ENCODE assay signal across 8 cellular contexts in the genomic region with DNA sequence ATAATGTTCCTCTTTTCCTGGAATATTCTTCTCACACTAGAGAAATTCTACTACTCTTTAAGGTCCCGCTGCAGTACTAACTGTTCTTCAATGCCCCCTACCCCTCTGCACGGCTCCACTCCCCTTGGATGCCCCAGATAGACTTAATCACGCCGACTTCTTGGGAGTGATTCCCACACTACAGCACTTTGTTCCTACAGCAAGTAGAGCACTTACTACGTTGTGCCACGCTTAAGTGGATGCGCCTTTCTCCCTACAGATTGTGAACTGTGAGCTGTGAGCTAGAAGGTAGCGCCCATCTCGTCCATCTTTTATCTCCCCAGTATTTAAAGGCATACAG. TPM values are rescaled to one million over a fixed set of nuclear protein-coding genes. Genes with fewer than 3 reads are reported as not detected.
DNase-seq lines count a peak whose midpoint lies in the region; ATAC-seq, FAIRE-seq and TF ChIP-seq lines count a peak whose summit lies in the region.

No MANE protein-coding gene starts in this region.

- H3K4me1 Mint-ChIP-seq in activated T-helper 1 cell treated with anti-CD3 and anti-CD28 coated beads, Interleukin-12 subunit alpha, Interleukin-12 subunit beta, Interleukin-2, Interleukin-4 antibody, amounts not matched to agents 30 ng/mL and 10 ng/mL and 1 ng/mL, durations not matched to agents 14 hours and 24 hours and 36 hours (ENCODE audit: low read depth): peaks cover 27% of the 10 kb centered on the region

- H3K9me2 ChIP-seq in SK-N-SH: no peaks in the 10 kb centered on the region

- peak overlapping the region; percentile 93 for H3K27ac Mint-ChIP-seq in activated T-helper 1 cell treated with anti-CD3 and anti-CD28 coated beads, Interleukin-12 subunit alpha, Interleukin-12 subunit beta, Interleukin-2, Interleukin-4 antibody, amounts not matched to agents 30 ng/mL and 10 ng/mL and 1 ng/mL, durations not matched to agents 14 hours and 24 hours and 36 hours

- H3K9me3 ChIP-seq in SK-N-SH (peaks cover 24% of the 10 kb centered on the region; the same call in 1 of the 2 replicates), kidney (ENCODE audit: control insufficient read depth in 1 of 2, low read length in 2 of 2) (peaks cover 9 to 18% of the 10 kb centered on the region in 2 donors), subcutaneous abdominal adipose tissue (ENCODE audit: control insufficient read depth in 5 of 5, low read length in 5 of 5) (peaks cover 6 to 23% (median 18%) of the 10 kb centered on the region in 5 donors)

- H3K27me3 ChIP-seq in SK-N-SH (ENCODE audit: insufficient read depth): no peaks in the 10 kb centered on the region
- peaks cover 0 to 7% (median 0%) of the 10 kb centered on the region in 5 donors for H3K27me3 ChIP-seq in subcutaneous abdominal adipose tissue (ENCODE audit: control insufficient read depth in 5 of 5, insufficient read depth in 4 of 5, low read length in 5 of 5)

- no peaks in the 10 kb centered on the region for H4K20me1 ChIP-seq in SK-N-SH (ENCODE audit: insufficient read depth)

- CTCF ChIA-PET in SK-N-SH (lab: Yijun Ruan, JAX): interaction anchor here (1.7 to 5.9 kb wide), 2 partner anchors 11 to 37 kb away, joined by 6 to 61 read pairs; no protein-coding TSS in a partner anchor

- peak overlapping the region; percentile 69 to 89; a peak in 3 of 4 replicates for H3K27ac ChIP-seq in SK-N-SH (ENCODE audit: low read depth in 2 of 2, low read length in 1 of 2)
- H3K27ac ChIP-seq in kidney (ENCODE audit: low read depth in 2 of 2, low read length in 2 of 2): peak overlapping the region; percentile 86 to 100
- peak overlapping the region; percentile 100 for H3K27ac ChIP-seq in subcutaneous abdominal adipose tissue (ENCODE audit: low read depth, low read length)

- H3K79me2 ChIP-seq in SK-N-SH (ENCODE audit: insufficient read depth): peaks cover 61% of the 10 kb centered on the region

- peak overlapping the region; percentile 95 for H3K4me3 Mint-ChIP-seq in activated T-helper 1 cell treated with anti-CD3 and anti-CD28 coated beads, Interleukin-12 subunit alpha, Interleukin-12 subunit beta, Interleukin-2, Interleukin-4 antibody, amounts not matched to agents 30 ng/mL and 10 ng/mL and 1 ng/mL, durations not matched to agents 14 hours and 24 hours and 36 hours

- DNase-seq in SK-N-SH (no peak), kidney (no peak), inferior parietal cortex (ENCODE audit: extremely low spot score) (no peak)
- no peak for DNase-seq in activated T-helper 1 cell treated with anti-CD3 and anti-CD28 coated beads, Interleukin-12 subunit alpha, Interleukin-12 subunit beta, Interleukin-2, Interleukin-4 antibody, amounts not matched to agents 30 ng/mL and 10 ng/mL and 1 ng/mL, durations not matched to agents 14 hours and 24 hours and 36 hours (ENCODE audit: low spot score)

- H3K4me1 ChIP-seq in SK-N-SH (ENCODE audit: control insufficient read depth in 1 of 2, insufficient read depth in 2 of 2, low read depth in 1 of 2, low read length in 1 of 2) (peaks cover 15 to 30% of the 10 kb centered on the region in 2 experiments), kidney (ENCODE audit: control insufficient read depth in 1 of 2, insufficient read depth in 1 of 2, low read depth in 1 of 2, low read length in 2 of 2) (peaks cover 31 to 34% of the 10 kb centered on the region in 2 donors), subcutaneous abdominal adipose tissue (ENCODE audit: control insufficient read depth in 5 of 5, insufficient read depth in 5 of 5, low read length in 5 of 5) (peaks cover 24 to 58% (median 51%) of the 10 kb centered on the region in 5 donors)

- H3K36me3 ChIP-seq in SK-N-SH (replicated peaks in 1 of 2; ENCODE audit: control insufficient read depth in 1 of 2, insufficient read depth in 2 of 2, low read length in 1 of 2) (peaks cover 29 to 39% of the 10 kb centered on the region in 2 experiments), kidney (ENCODE audit: control insufficient read depth in 1 of 2, insufficient read depth in 2 of 2, low read length in 2 of 2) (peaks cover 10 to 21% of the 10 kb centered on the region in 2 donors), subcutaneous abdominal adipose tissue (ENCODE audit: control insufficient read depth in 5 of 5, insufficient read depth in 5 of 5, low read length in 5 of 5) (peaks cover 25 to 44% (median 37%) of the 10 kb centered on the region in 5 donors)

- FAIRE-seq in kidney (lab: Jason Lieb, UNC): no peak

- H3K36me3 Mint-ChIP-seq in activated T-helper 1 cell treated with anti-CD3 and anti-CD28 coated beads, Interleukin-12 subunit alpha, Interleukin-12 subunit beta, Interleukin-2, Interleukin-4 antibody, amounts not matched to agents 30 ng/mL and 10 ng/mL and 1 ng/mL, durations not matched to agents 14 hours and 24 hours and 36 hours (ENCODE audit: low read depth): peaks cover 43% of the 10 kb centered on the region

- ATAC-seq in SK-N-SH treated with all-trans-retinoic acid at 6 μM for 48 hours (no peak), HG03045 (IDR thresholded peaks at IDR 0.05; ENCODE audit: unreplicated experiment) (no peak), HG03196 (IDR thresholded peaks at IDR 0.05; ENCODE audit: unreplicated experiment) (no peak)

- H3K4me2 ChIP-seq in SK-N-SH: peak overlapping the region; percentile 98

- H3F3A ChIP-seq in SK-N-SH (replicated peaks; ENCODE audit: insufficient read depth): peaks cover 11% of the 10 kb centered on the region

- peak overlapping the region; percentile 94; the same call in 1 of the 2 replicates for H3K9ac ChIP-seq in SK-N-SH
- peak overlapping the region; percentile 34 to 99 for H3K9ac ChIP-seq in kidney (ENCODE audit: low read length in 2 of 2)
- peak overlapping the region; percentile 82 to 99 (median 98) for H3K9ac ChIP-seq in subcutaneous abdominal adipose tissue (ENCODE audit: low read length in 5 of 5)

- no peaks in the 10 kb centered on the region for H3K27me3 Mint-ChIP-seq in activated T-helper 1 cell treated with anti-CD3 and anti-CD28 coated beads, Interleukin-12 subunit alpha, Interleukin-12 subunit beta, Interleukin-2, Interleukin-4 antibody, amounts not matched to agents 30 ng/mL and 10 ng/mL and 1 ng/mL, durations not matched to agents 14 hours and 24 hours and 36 hours (ENCODE audit: insufficient read depth)

- H3K9me3 Mint-ChIP-seq in activated T-helper 1 cell treated with anti-CD3 and anti-CD28 coated beads, Interleukin-12 subunit alpha, Interleukin-12 subunit beta, Interleukin-2, Interleukin-4 antibody, amounts not matched to agents 30 ng/mL and 10 ng/mL and 1 ng/mL, durations not matched to agents 14 hours and 24 hours and 36 hours: peaks cover 33% of the 10 kb centered on the region

- peak overlapping the region; percentile 64 for H2AFZ ChIP-seq in SK-N-SH (ENCODE audit: low read depth)

- 40% methylated on average over 9 of the region's 9 CpGs for WGBS in SK-N-SH (ENCODE audit: low lambda C conversion rate)

- no peak for TF ChIP-seq EP300 in SK-N-SH (IDR thresholded peaks at IDR 0.05; ENCODE audit: borderline replicate concordance in 1 of 2, low read depth in 1 of 2, low read length in 1 of 2)

- intact Hi-C loops in activated T-helper 1 cell treated with anti-CD3 and anti-CD28 coated beads, Interleukin-12 subunit alpha, Interleukin-12 subunit beta, Interleukin-2, Interleukin-4 antibody, amounts not matched to agents 30 ng/mL and 10 ng/mL and 1 ng/mL, durations not matched to agents 14 hours and 24 hours and 36 hours (cut with micrococcal nuclease): loop anchor here (5.0 to 10.0 kb wide), 2 partner anchors 35 to 253 kb away; no protein-coding TSS in a partner anchor
- intact Hi-C loops in kidney (cut with DNase I): no loop called here

- TF ChIP-seq RAD21 in SK-N-SH (IDR thresholded peaks at IDR 0.05; ENCODE audit: low read length): no peak

- TF ChIP-seq CTCF in SK-N-SH (IDR thresholded peaks at IDR 0.05) (no peak), kidney (IDR thresholded peaks at IDR 0.05; ENCODE audit: borderline replicate concordance, extremely low read depth, insufficient read depth) (no peak)

- POLR2A ChIA-PET in SK-N-SH (lab: Yijun Ruan, JAX): interaction anchor here (1.9 kb wide), 1 partner anchor 23 kb away, joined by 37 read pairs; a partner anchor contains a TSS

- H3K4me3 ChIP-seq in SK-N-SH (ENCODE audit: low read depth in 2 of 2, low read length in 1 of 2): peak overlapping the region; percentile 94 to 97
- H3K4me3 ChIP-seq in kidney (ENCODE audit: low read length in 2 of 2): peak overlapping the region; percentile 86 to 100
- peak overlapping the region; percentile 73 to 98 (median 95) for H3K4me3 ChIP-seq in subcutaneous abdominal adipose tissue (ENCODE audit: low read depth in 1 of 5, low read length in 5 of 5)

TF ChIP-seq in SK-N-SH treated with all-trans-retinoic acid at 6 μM for 48 hours, 23 proteins besides CTCF, POLR2A, EP300 and RAD21 (continues in another document):
- TF ChIP-seq TCF4 (CRISPR knock-in tag; IDR thresholded peaks at IDR 0.05; ENCODE audit: borderline replicate concordance): no peak

RNA-seq across cellular contexts. Expression of a gene that starts 2.2 kb away (rescaled TPM):
- polyA plus RNA-seq in SK-N-SH (2012; rRNA removed) (5.0 and 6.4 TPM in 2 replicates), kidney (ENCODE audit: insufficient read depth, low read depth, low replicate concordance) (4.6 TPM)
- polyA plus RNA-seq in SK-N-SH (2012; cell fraction: cytosol; rRNA removed): 6.5 and 7.1 TPM in 2 replicates
- polyA plus RNA-seq in SK-N-SH (2012; cell fraction: nucleus; rRNA removed): 5.1 and 9.1 TPM in 2 replicates
- total RNA-seq in activated T-helper 1 cell treated with anti-CD3 and anti-CD28 coated beads, Interleukin-12 subunit alpha, Interleukin-12 subunit beta, Interleukin-2, Interleukin-4 antibody, amounts not matched to agents 30 ng/mL and 10 ng/mL and 1 ng/mL, durations not matched to agents 14 hours and 24 hours and 36 hours: 4.6 TPM in 2 replicates
- 19.8 TPM for total RNA-seq in kidney

RNA-seq across cellular contexts. Expression of a gene that starts 23.3 kb away (rescaled TPM):
- polyA plus RNA-seq in SK-N-SH (2012; rRNA removed): 111 and 141 TPM in 2 replicates
- polyA plus RNA-seq in SK-N-SH (2012; cell fraction: cytosol; rRNA removed): 158 and 178 TPM in 2 replicates
- polyA plus RNA-seq in SK-N-SH (2012; cell fraction: nucleus; rRNA removed): 46.4 and 78.9 TPM in 2 replicates
- 241 and 247 TPM in 2 replicates for total RNA-seq in activated T-helper 1 cell treated with anti-CD3 and anti-CD28 coated beads, Interleukin-12 subunit alpha, Interleukin-12 subunit beta, Interleukin-2, Interleukin-4 antibody, amounts not matched to agents 30 ng/mL and 10 ng/mL and 1 ng/mL, durations not matched to agents 14 hours and 24 hours and 36 hours
- 126 TPM for total RNA-seq in kidney
- 45.3 TPM for polyA plus RNA-seq in kidney (ENCODE audit: insufficient read depth, low read depth, low replicate concordance)

RNA-seq across cellular contexts. Expression of a gene that starts 57.1 kb away (rescaled TPM):
- polyA plus RNA-seq in SK-N-SH (2012; rRNA removed) (1.1 and 1.2 TPM in 2 replicates), kidney (ENCODE audit: insufficient read depth, low read depth, low replicate concordance) (93.2 TPM)
- 0.68 and 0.90 TPM in 2 replicates for polyA plus RNA-seq in SK-N-SH (2012; cell fraction: cytosol; rRNA removed)
- polyA plus RNA-seq in SK-N-SH (2012; cell fraction: nucleus; rRNA removed): 3.9 and 4.7 TPM in 2 replicates
- total RNA-seq in activated T-helper 1 cell treated with anti-CD3 and anti-CD28 coated beads, Interleukin-12 subunit alpha, Interleukin-12 subunit beta, Interleukin-2, Interleukin-4 antibody, amounts not matched to agents 30 ng/mL and 10 ng/mL and 1 ng/mL, durations not matched to agents 14 hours and 24 hours and 36 hours: 2.0 and 2.6 TPM in 2 replicates
- total RNA-seq in kidney: 46.3 TPM

Comparison
In these comparisons a context has a peak if more than half of its experiments do, and no peak if none do; other contexts are left out.
1. RNA of a gene that starts 57.1 kb away (total RNA-seq): 46.3 TPM in kidney (single experiment); 2.0 to 2.6 TPM in activated T-helper 1 cell treated with anti-CD3 and anti-CD28 coated beads, Interleukin-12 subunit alpha, Interleukin-12 subunit beta, Interleukin-2, Interleukin-4 antibody, amounts not matched to agents 30 ng/mL and 10 ng/mL and 1 ng/mL, durations not matched to agents 14 hours and 24 hours and 36 hours; every median in the first group is over 10 times any median in the second.
2. Peak in every context shown above with its lines, with median percentiles within 50 percentile points of each other: H3K27ac ChIP-seq, H3K4me3 ChIP-seq and H3K9ac ChIP-seq.